Comparison of ENCODE assay signal across 16 cellular contexts in genomic region chr21:42699196-42699595, GRCh38. TPM values are rescaled to one million over a fixed set of nuclear protein-coding genes. Genes with fewer than 3 reads are reported as not detected.
DNase-seq lines count a peak whose midpoint lies in the region; ATAC-seq and TF ChIP-seq lines count a peak whose summit lies in the region.
"Had no signal": no experiment of that assay in that cellular context is flagged by ENCODE, and none has a peak within 500 bp of the region (broad histone marks: within the 10 kb centered on the region; RNA-seq: fewer than 3 reads in every experiment).

No MANE protein-coding gene starts in this region.

- no peak overlapping the region for H4K91ac ChIP-seq in H9 (ENCODE audit: insufficient read length, low read depth, low read length)

- no peak overlapping the region for H3K56ac ChIP-seq in H9 (ENCODE audit: insufficient read length, low read depth, low read length)

- no peak overlapping the region for H4K8ac ChIP-seq in H9 (replicated peaks; ENCODE audit: insufficient read length, low read depth, low read length)

- H3K4me1 ChIP-seq in H9 (ENCODE audit: insufficient read depth, low read length) (no peaks in the 10 kb centered on the region), upper lobe of right lung (no peaks in the 10 kb centered on the region)

- H3K27ac Mint-ChIP-seq in H9 = peak overlapping the region in 1 of 3 experiments; percentile 32; a peak in 1 of 7 replicates
- no peak overlapping the region for H3K27ac Mint-ChIP-seq in activated naive CD4-positive, alpha-beta T cell treated with anti-CD3 and anti-CD28 coated beads for 36 hours
- no peak overlapping the region for H3K27ac Mint-ChIP-seq in activated T-helper 1 cell treated with anti-CD3 and anti-CD28 coated beads, Interleukin-12 subunit alpha, Interleukin-12 subunit beta, Interleukin-2, Interleukin-4 antibody, amounts not matched to agents 30 ng/mL and 10 ng/mL and 1 ng/mL, durations not matched to agents 14 hours and 24 hours and 36 hours
- H3K27ac Mint-ChIP-seq: HFFc6 had no signal

- no peak for ATAC-seq in upper lobe of right lung

- H2BK5ac ChIP-seq in H9 (ENCODE audit: insufficient read length, low read length) = no peak overlapping the region

- intact Hi-C loops in upper lobe of right lung (cut with DNase I) = no loop called here
- intact Hi-C loops in activated naive CD4-positive, alpha-beta T cell treated with anti-CD3 and anti-CD28 coated beads for 36 hours (cut with micrococcal nuclease) = no loop called here
- intact Hi-C loops in activated T-helper 1 cell treated with anti-CD3 and anti-CD28 coated beads, Interleukin-12 subunit alpha, Interleukin-12 subunit beta, Interleukin-2, Interleukin-4 antibody, amounts not matched to agents 30 ng/mL and 10 ng/mL and 1 ng/mL, durations not matched to agents 14 hours and 24 hours and 36 hours (cut with micrococcal nuclease) = no loop called here

- H3K27ac ChIP-seq in H9 (ENCODE audit: insufficient read length, low read depth, low read length) (no peak overlapping the region), upper lobe of right lung (no peak overlapping the region)

- H4K20me1 ChIP-seq in H9 (ENCODE audit: control insufficient read depth, insufficient read depth, insufficient read length) = no peaks in the 10 kb centered on the region

- H2BK12ac ChIP-seq in H9 (ENCODE audit: insufficient read length, low read depth, low read length) = no peak overlapping the region

- no peak overlapping the region for H2BK120ac ChIP-seq in H9 (ENCODE audit: low read depth, low read length, poor library complexity, severe bottlenecking)

- H2BK20ac ChIP-seq in H9 (ENCODE audit: low read depth, low read length, poor library complexity, severe bottlenecking) = no peak overlapping the region

- no peak overlapping the region for H3K4me2 ChIP-seq in H9 (ENCODE audit: insufficient read depth, insufficient read length, low read length)

- H3T11ph ChIP-seq in H9 (ENCODE audit: low read length) = no peak overlapping the region

- no peaks in the 10 kb centered on the region for H3K9me3 ChIP-seq in H9 (ENCODE audit: control insufficient read depth, low read depth, low read length)
- no peaks in the 10 kb centered on the region for H3K9me3 ChIP-seq in upper lobe of right lung

- CTCF ChIA-PET in activated naive CD4-positive, alpha-beta T cell treated with anti-CD3 and anti-CD28 coated beads for 36 hours (lab: Charles Lee) = no interaction called here

- no peak overlapping the region for H2AK5ac ChIP-seq in H9 (ENCODE audit: insufficient read length, low read length)

- no peak overlapping the region for H3K14ac ChIP-seq in H9 (ENCODE audit: insufficient read depth, low read length)

- H3K23me2 ChIP-seq in H9 (ENCODE audit: insufficient read length, low read depth, low read length, poor library complexity, severe bottlenecking) = no peaks in the 10 kb centered on the region

- no peak overlapping the region for H2BK15ac ChIP-seq in H9 (ENCODE audit: low read depth, low read length)

- H3K4me3 Mint-ChIP-seq in H9 = no peak overlapping the region
- no peak overlapping the region for H3K4me3 Mint-ChIP-seq in activated naive CD4-positive, alpha-beta T cell treated with anti-CD3 and anti-CD28 coated beads for 36 hours
- no peak overlapping the region for H3K4me3 Mint-ChIP-seq in activated T-helper 1 cell treated with anti-CD3 and anti-CD28 coated beads, Interleukin-12 subunit alpha, Interleukin-12 subunit beta, Interleukin-2, Interleukin-4 antibody, amounts not matched to agents 30 ng/mL and 10 ng/mL and 1 ng/mL, durations not matched to agents 14 hours and 24 hours and 36 hours
- H3K4me3 Mint-ChIP-seq: CD4-positive, alpha-beta memory T cell; HFFc6 had no signal

- H3K36me3 ChIP-seq in H7 (replicated peaks; ENCODE audit: control insufficient read depth, insufficient read depth, low read length) = peaks cover 3% of the 10 kb centered on the region
- no peaks in the 10 kb centered on the region for H3K36me3 ChIP-seq in upper lobe of right lung

- peaks cover 10 to 12% of the 10 kb centered on the region in 2 experiments for H3K4me1 Mint-ChIP-seq in H9
- H3K4me1 Mint-ChIP-seq in activated naive CD4-positive, alpha-beta T cell treated with anti-CD3 and anti-CD28 coated beads for 36 hours (ENCODE audit: low read depth) = no peaks in the 10 kb centered on the region
- no peaks in the 10 kb centered on the region for H3K4me1 Mint-ChIP-seq in activated T-helper 1 cell treated with anti-CD3 and anti-CD28 coated beads, Interleukin-12 subunit alpha, Interleukin-12 subunit beta, Interleukin-2, Interleukin-4 antibody, amounts not matched to agents 30 ng/mL and 10 ng/mL and 1 ng/mL, durations not matched to agents 14 hours and 24 hours and 36 hours (ENCODE audit: low read depth)
- H3K4me1 Mint-ChIP-seq: CD4-positive, alpha-beta memory T cell had no signal

- H3K9me3 Mint-ChIP-seq in H9 = peaks cover 6 to 10% of the 10 kb centered on the region in 2 experiments
- no peaks in the 10 kb centered on the region for H3K9me3 Mint-ChIP-seq in activated naive CD4-positive, alpha-beta T cell treated with anti-CD3 and anti-CD28 coated beads for 36 hours
- no peaks in the 10 kb centered on the region for H3K9me3 Mint-ChIP-seq in activated T-helper 1 cell treated with anti-CD3 and anti-CD28 coated beads, Interleukin-12 subunit alpha, Interleukin-12 subunit beta, Interleukin-2, Interleukin-4 antibody, amounts not matched to agents 30 ng/mL and 10 ng/mL and 1 ng/mL, durations not matched to agents 14 hours and 24 hours and 36 hours
- H3K9me3 Mint-ChIP-seq: CD4-positive, alpha-beta memory T cell had no signal

- no peak overlapping the region for H3K18ac ChIP-seq in H9 (ENCODE audit: insufficient read length, low read depth, low read length)

- H3K79me1 ChIP-seq in H9 (ENCODE audit: insufficient read depth, low read depth, low read length, poor library complexity, severe bottlenecking) = no peaks in the 10 kb centered on the region

- H3K79me2 ChIP-seq in H9 (ENCODE audit: insufficient read depth, low read length) = no peaks in the 10 kb centered on the region

- H3K27me3 ChIP-seq in H7 (ENCODE audit: control insufficient read depth, insufficient read depth, low read length) (no peaks in the 10 kb centered on the region), H9 (ENCODE audit: insufficient read depth, low read length) (no peaks in the 10 kb centered on the region), upper lobe of right lung (no peaks in the 10 kb centered on the region)

- no peak overlapping the region for H2AFZ ChIP-seq in H9 (ENCODE audit: low read length)

- no CpG with 5 or more reads among the region's 6 CpGs for WGBS in H9 (ENCODE audit: extremely low coverage, insufficient read length, low lambda C conversion rate)

- no peaks in the 10 kb centered on the region for H3K27me3 Mint-ChIP-seq in H9 (ENCODE audit: low read depth)
- H3K27me3 Mint-ChIP-seq in activated naive CD4-positive, alpha-beta T cell treated with anti-CD3 and anti-CD28 coated beads for 36 hours (ENCODE audit: low read depth) = no peaks in the 10 kb centered on the region
- H3K27me3 Mint-ChIP-seq in activated T-helper 1 cell treated with anti-CD3 and anti-CD28 coated beads, Interleukin-12 subunit alpha, Interleukin-12 subunit beta, Interleukin-2, Interleukin-4 antibody, amounts not matched to agents 30 ng/mL and 10 ng/mL and 1 ng/mL, durations not matched to agents 14 hours and 24 hours and 36 hours (ENCODE audit: insufficient read depth) = no peaks in the 10 kb centered on the region

- no peak overlapping the region for H3K9ac ChIP-seq in H9 (ENCODE audit: extremely low read depth, insufficient read length, low read length)

- H3K36me3 Mint-ChIP-seq in H9 (ENCODE audit: insufficient read depth in 1 of 3, low read depth in 3 of 3) = peaks cover 48 to 65% (median 64%) of the 10 kb centered on the region in 3 experiments
- H3K36me3 Mint-ChIP-seq in activated naive CD4-positive, alpha-beta T cell treated with anti-CD3 and anti-CD28 coated beads for 36 hours (ENCODE audit: low read depth) = no peaks in the 10 kb centered on the region
- peaks cover 2% of the 10 kb centered on the region for H3K36me3 Mint-ChIP-seq in activated T-helper 1 cell treated with anti-CD3 and anti-CD28 coated beads, Interleukin-12 subunit alpha, Interleukin-12 subunit beta, Interleukin-2, Interleukin-4 antibody, amounts not matched to agents 30 ng/mL and 10 ng/mL and 1 ng/mL, durations not matched to agents 14 hours and 24 hours and 36 hours (ENCODE audit: low read depth)
- H3K36me3 Mint-ChIP-seq: CD4-positive, alpha-beta memory T cell had no signal

- H3K4ac ChIP-seq in H9 (ENCODE audit: low read depth, low read length) = no peak overlapping the region

- no peak for TF ChIP-seq CTCF in H9 (conservative IDR thresholded peaks at IDR 0.05)
- TF ChIP-seq CTCF in upper lobe of right lung (IDR thresholded peaks at IDR 0.05) = no peak

- peak; percentile 13 for DNase-seq in H7
- peak; percentile 20 for DNase-seq in H9
- DNase-seq in mesenteric fat pad (ENCODE audit: low spot score) = peak; percentile 68
- peak; percentile 49 for DNase-seq in upper lobe of right lung
- no peak for DNase-seq in activated naive CD4-positive, alpha-beta T cell treated with anti-CD3 and anti-CD28 coated beads for 36 hours
- DNase-seq in activated T-helper 1 cell treated with anti-CD3 and anti-CD28 coated beads, Interleukin-12 subunit alpha, Interleukin-12 subunit beta, Interleukin-2, Interleukin-4 antibody, amounts not matched to agents 30 ng/mL and 10 ng/mL and 1 ng/mL, durations not matched to agents 14 hours and 24 hours and 36 hours (ENCODE audit: low spot score) = no peak
- DNase-seq: C1 segment of cervical spinal cord; Calu3; CD4-positive, alpha-beta memory T cell; COR-L47; DMS53; DMS79 treated with DMSO at 0.1 percent for 48 hours; GF-D8; GOT3; HFFc6 had no signal

- H3K4me3 ChIP-seq in H7 (ENCODE audit: insufficient read depth, low read depth, low read length) (no peak overlapping the region), upper lobe of right lung (no peak overlapping the region)

- H4K5ac ChIP-seq in H9 (ENCODE audit: insufficient read length, low read depth, low read length) = no peak overlapping the region

- no peak overlapping the region for H3K23ac ChIP-seq in H9 (ENCODE audit: insufficient read length, low read depth, low read length)

RNA-seq across cellular contexts. Expression of gene PDE9A, which starts 45.8 kb away (rescaled TPM):
- 24.2 and 37.9 TPM in 2 replicates for total RNA-seq in H7 (2014; rRNA removed; shearing (Covaris generic))
- total RNA-seq in H9 (2021) (28.2 and 31.9 TPM in 2 replicates), mesenteric fat pad (7.9 TPM), upper lobe of right lung (15.3 TPM)
- 1 to 10 TPM; 6.3 to 7.4 TPM for total RNA-seq in activated naive CD4-positive, alpha-beta T cell treated with anti-CD3 and anti-CD28 coated beads for 36 hours
- total RNA-seq in activated T-helper 1 cell treated with anti-CD3 and anti-CD28 coated beads, Interleukin-12 subunit alpha, Interleukin-12 subunit beta, Interleukin-2, Interleukin-4 antibody, amounts not matched to agents 30 ng/mL and 10 ng/mL and 1 ng/mL, durations not matched to agents 14 hours and 24 hours and 36 hours = 9.6 and 9.7 TPM in 2 replicates
- total RNA-seq: A172, HFFc6 had no signal

Comparison
In these comparisons a context has a peak if more than half of its experiments do, and no peak if none do; other contexts are left out.
1. DNase-seq: peak in H7 (single experiment), H9 (single experiment), mesenteric fat pad (single experiment) and upper lobe of right lung (single experiment); none in activated naive CD4-positive, alpha-beta T cell treated with anti-CD3 and anti-CD28 coated beads for 36 hours (single experiment) and activated T-helper 1 cell treated with anti-CD3 and anti-CD28 coated beads, Interleukin-12 subunit alpha, Interleukin-12 subunit beta, Interleukin-2, Interleukin-4 antibody, amounts not matched to agents 30 ng/mL and 10 ng/mL and 1 ng/mL, durations not matched to agents 14 hours and 24 hours and 36 hours (single experiment).